20 cellular contexts compared by ENCODE assay signal in genomic region chr3:71991681-71992080, GRCh38.
DNase-seq lines count a peak whose midpoint lies in the region; ATAC-seq, FAIRE-seq and TF ChIP-seq lines count a peak whose summit lies in the region.
"Had no signal": no experiment of that assay in that cellular context is flagged by ENCODE, and none has a peak within 500 bp of the region (broad histone marks: within the 10 kb centered on the region; RNA-seq: fewer than 3 reads in every experiment).

No MANE protein-coding gene starts in this region.

- no peak for ATAC-seq in K562
- ATAC-seq: A549; CD8-positive, alpha-beta T cell had no signal

- no peaks in the 10 kb centered on the region for H4K20me1 ChIP-seq in K562 (replicated peaks; ENCODE audit: control insufficient read depth, insufficient read depth, low read length)
- H4K20me1 ChIP-seq: BLaER1 treated with 17β-estradiol and CSF1 and Interleukin-3, amounts not matched to agents 10 nM and 100 nM had no signal

- H3K9me3 ChIP-seq in K562 (replicated peaks; ENCODE audit: control insufficient read depth, insufficient read depth, low read depth, low read length), result no peaks in the 10 kb centered on the region
- H3K9me3 ChIP-seq: A549, Caco-2 had no signal

- no TSS peak for BruUV-seq in K562 (replicated peaks; lab: Mats Ljungman, UMichigan)

- TF ChIP-seq EP300 in K562 (IDR thresholded peaks at IDR 0.05; ENCODE audit: low read length), result no peak

- TF ChIP-seq POLR2A in K562 (conservative IDR thresholded peaks at IDR 0.05) (no peak), GM12891 (IDR thresholded peaks at IDR 0.05; ENCODE audit: low read depth, low read length) (no peak)

- no peaks in the 10 kb centered on the region for H3K79me2 ChIP-seq in K562 (ENCODE audit: control insufficient read depth, insufficient read depth, low read length)

- H3K4me1 ChIP-seq in K562 (replicated peaks in 1 of 2; ENCODE audit: control insufficient read depth in 2 of 2, insufficient read depth in 2 of 2, low read length in 2 of 2), result peaks cover 0 to 4% of the 10 kb centered on the region in 2 experiments; a peak in 2 of 5 replicates
- H3K4me1 ChIP-seq: Caco-2 had no signal

- no peak overlapping the region for H2AFZ ChIP-seq in K562 (ENCODE audit: low read depth, low read length)

- H3K4me3 ChIP-seq in K562 (no peak overlapping the region), fibroblast of mammary gland (ENCODE audit: control insufficient read depth, low read depth, low read length) (no peak overlapping the region)
- H3K4me3 ChIP-seq: A549; BLaER1 treated with 17β-estradiol and CSF1 and Interleukin-3, amounts not matched to agents 10 nM and 100 nM had no signal

- DNase-seq in K562 (ENCODE audit: extremely low read depth in 1 of 4, low spot score in 3 of 4) (no peak), fibroblast of mammary gland (ENCODE audit: low read depth) (peak; percentile 52), GM12891 (ENCODE audit: insufficient read length, low spot score) (no peak), NOMO-1 treated with DMSO at 0.1 percent for 48 hours (lab: John Stamatoyannopoulos, UW; ENCODE audit: unreplicated experiment) (no peak), anterior cingulate cortex (lab: John Stamatoyannopoulos, UW) (no peak)
- DNase-seq: AML-193; Caco-2; Calu3; CD4-positive, alpha-beta T cell; CD8-positive, alpha-beta T cell; DMS79 treated with DMSO at 0.1 percent for 48 hours; GF-D8 had no signal

- POLR2A ChIA-PET in K562 (lab: Yijun Ruan, JAX), result no interaction called here

- peak overlapping the region; percentile 22; the same call in 1 of the 2 replicates for H3K27ac ChIP-seq in VCaP
- no peak overlapping the region for H3K27ac ChIP-seq in K562 (ENCODE audit: extremely low read depth, low read depth, low read length)
- H3K27ac ChIP-seq: 22Rv1, A549, C4-2B had no signal

- no peaks in the 10 kb centered on the region for H3K9me1 ChIP-seq in K562 (ENCODE audit: control insufficient read depth, insufficient read depth, low read length)

- TF ChIP-seq RAD21 in K562 (CRISPR knock-in tag; conservative IDR thresholded peaks at IDR 0.05 in 1 of 2, IDR thresholded peaks at IDR 0.05 in 1 of 2), result no peak

- H3K9ac ChIP-seq in K562 (ENCODE audit: insufficient read depth in 1 of 2, low read depth in 2 of 2, low read length in 2 of 2), result no peak overlapping the region
- H3K9ac ChIP-seq: BLaER1 treated with 17β-estradiol and CSF1 and Interleukin-3, amounts not matched to agents 10 nM and 100 nM had no signal

- no peak overlapping the region for H3K4me2 ChIP-seq in K562 (ENCODE audit: insufficient read depth, low read length)
- H3K4me2 ChIP-seq: A549 had no signal

- CTCF ChIA-PET in K562 (lab: Yijun Ruan, JAX; ENCODE audit: low intra/inter-chr PET ratio), result no interaction called here

- TF ChIP-seq CTCF in VCaP (conservative IDR thresholded peaks at IDR 0.05), result no peak
- no peak for TF ChIP-seq CTCF in K562 (IDR thresholded peaks at IDR 0.05 in 2 of 3, conservative IDR thresholded peaks at IDR 0.05 in 1 of 3; ENCODE audit: insufficient read depth in 2 of 3, low read depth in 1 of 3, low read length in 3 of 3)
- no peak for TF ChIP-seq CTCF in fibroblast of mammary gland (conservative IDR thresholded peaks at IDR 0.05; ENCODE audit: control insufficient read depth, insufficient read depth, low read depth, low read length)

- H3K36me3 ChIP-seq in K562 (ENCODE audit: control insufficient read depth, insufficient read depth, low read length), result no peaks in the 10 kb centered on the region
- H3K36me3 ChIP-seq: BLaER1 treated with 17β-estradiol and CSF1 and Interleukin-3, amounts not matched to agents 10 nM and 100 nM had no signal

- in situ Hi-C loops in K562 (cut with MboI), result no loop called here

- no peaks in the 10 kb centered on the region for H3K27me3 ChIP-seq in K562 (ENCODE audit: control insufficient read depth in 2 of 2, insufficient read depth in 2 of 2, low read length in 2 of 2)

- intact Hi-C loops in K562 (cut with micrococcal nuclease), result no loop called here

- WGBS in K562 (ENCODE audit: insufficient coverage, low coverage, missing lambda C conversion rate), result 12% methylated on average over 2 of the region's 2 CpGs

- FAIRE-seq in K562 (lab: Jason Lieb, UNC), result peak; percentile 29
- no peak for FAIRE-seq in GM12891 (lab: Jason Lieb, UNC)
- FAIRE-seq: A549, D721Med, G401.6, GM18507 had no signal

TF ChIP-seq in K562, 482 proteins besides CTCF, POLR2A, EP300 and RAD21:
- TF ChIP-seq LEF1 (IDR thresholded peaks at IDR 0.05) (no peak), FOSL1 (tag; conservative IDR thresholded peaks at IDR 0.05) (peak; percentile 54; the same call in 1 of the 2 replicates), BHLHE40 (IDR thresholded peaks at IDR 0.05; ENCODE audit: low read length) (no peak), ZNF561 (CRISPR knock-in tag; conservative IDR thresholded peaks at IDR 0.05) (no peak)

TF ChIP-seq in GM12891, 5 proteins besides CTCF, POLR2A, EP300 and RAD21:
- no peak for TF ChIP-seq POLR2AphosphoS5 (IDR thresholded peaks at IDR 0.05; ENCODE audit: low read depth, low read length)
- TF ChIP-seq SPI1 (IDR thresholded peaks at IDR 0.05; ENCODE audit: low read depth, low read length), result no peak
- TF ChIP-seq PAX5 (IDR thresholded peaks at IDR 0.05; ENCODE audit: insufficient read depth, low read length, severe bottlenecking), result no peak
- no peak for TF ChIP-seq POU2F2 (IDR thresholded peaks at IDR 0.05; ENCODE audit: low read depth, low read length)
- TF ChIP-seq TAF1 (IDR thresholded peaks at IDR 0.05; ENCODE audit: low read depth, low read length), result no peak
